In genomic region chr18:22363867-22364463, GRCh38 we compare ENCODE assay signal across 12 cellular contexts. TPM values are rescaled to one million over a fixed set of nuclear protein-coding genes. Genes with fewer than 3 reads are reported as not detected.
A peak's percentile ranks its signal among the peaks of the same experiment; 100 is the strongest.
DNase-seq lines count a peak whose midpoint lies in the region; ATAC-seq and TF ChIP-seq lines count a peak whose summit lies in the region.
"Had no signal": no experiment of that assay in that cellular context is flagged by ENCODE, and none has a peak within 500 bp of the region (broad histone marks: within the 10 kb centered on the region; RNA-seq: fewer than 3 reads in every experiment).

No MANE protein-coding gene starts in this region.

- no peak for DNase-seq in natural killer cell
- no peak for DNase-seq in natural killer cell treated with Interleukin-12 subunit alpha and Interleukin-12 subunit beta and Interleukin-15 and Interleukin-18, amount 100 ng/mL, for 72 hours (ENCODE audit: low spot score)
- no peak for DNase-seq in chondrocyte (ENCODE audit: low spot score)
- DNase-seq in left colon: no peak
- no peak for DNase-seq in AG08396 (ENCODE audit: low spot score)
- no peak for DNase-seq in HPDE6-E6E7 (ENCODE audit: extremely low spot score)
- DNase-seq: activated T-cell treated with anti-CD3 and anti-CD28 coated beads, Interleukin-2, amount 50 U/mL, for 4 hours; gastrocnemius medialis; NCI-H2227 treated with DMSO at 0.1 percent for 48 hours had no signal

- intact Hi-C loops in natural killer cell (cut with micrococcal nuclease): loop anchor here (1.0 kb wide), 1 partner anchor 126 kb away; no protein-coding TSS in a partner anchor
- intact Hi-C loops in left colon (cut with DNase I, micrococcal nuclease): no loop called here

- peak; percentile 53 to 80 (median 71) for ATAC-seq in natural killer cell
- ATAC-seq in natural killer cell treated with Interleukin-12 subunit alpha and Interleukin-12 subunit beta and Interleukin-15 and Interleukin-18, amount 100 ng/mL, for 72 hours: no peak
- peak; percentile 85 for ATAC-seq in left colon
- ATAC-seq in HG02759 (IDR thresholded peaks at IDR 0.05; ENCODE audit: unreplicated experiment): no peak
- no peak for ATAC-seq in GM21528 (IDR thresholded peaks at IDR 0.05; ENCODE audit: low FRiP score, unreplicated experiment)
- ATAC-seq: activated T-cell treated with anti-CD3 and anti-CD28 coated beads, Interleukin-2, amount 50 U/mL, for 4 hours; gastrocnemius medialis had no signal

- no peaks in the 10 kb centered on the region for H3K4me1 Mint-ChIP-seq in natural killer cell
- H3K4me1 Mint-ChIP-seq in natural killer cell treated with Interleukin-12 subunit alpha and Interleukin-12 subunit beta and Interleukin-15 and Interleukin-18, amount 100 ng/mL, for 72 hours (ENCODE audit: low read depth in 2 of 2): peaks cover 3% of the 10 kb centered on the region in 2 donors
- peaks cover 8% of the 10 kb centered on the region for H3K4me1 Mint-ChIP-seq in chondrocyte (ENCODE audit: low read depth)

- H3K27me3 Mint-ChIP-seq in natural killer cell (ENCODE audit: low read depth in 2 of 2) (peaks cover 0 to 6% of the 10 kb centered on the region in 2 donors), chondrocyte (ENCODE audit: low read depth) (no peaks in the 10 kb centered on the region)
- no peaks in the 10 kb centered on the region for H3K27me3 Mint-ChIP-seq in natural killer cell treated with Interleukin-12 subunit alpha and Interleukin-12 subunit beta and Interleukin-15 and Interleukin-18, amount 100 ng/mL, for 72 hours

- no peak overlapping the region for H3K4me3 Mint-ChIP-seq in natural killer cell
- H3K4me3 Mint-ChIP-seq in natural killer cell treated with Interleukin-12 subunit alpha and Interleukin-12 subunit beta and Interleukin-15 and Interleukin-18, amount 100 ng/mL, for 72 hours: no peak overlapping the region
- no peak overlapping the region for H3K4me3 Mint-ChIP-seq in chondrocyte (ENCODE audit: unreplicated experiment)
- H3K4me3 Mint-ChIP-seq: activated T-cell treated with anti-CD3 and anti-CD28 coated beads, Interleukin-2, amount 50 U/mL, for 4 hours had no signal

- H3K9me3 Mint-ChIP-seq in natural killer cell (no peaks in the 10 kb centered on the region), chondrocyte (ENCODE audit: low read depth) (no peaks in the 10 kb centered on the region)
- no peaks in the 10 kb centered on the region for H3K9me3 Mint-ChIP-seq in natural killer cell treated with Interleukin-12 subunit alpha and Interleukin-12 subunit beta and Interleukin-15 and Interleukin-18, amount 100 ng/mL, for 72 hours
- H3K9me3 Mint-ChIP-seq: activated T-cell treated with anti-CD3 and anti-CD28 coated beads, Interleukin-2, amount 50 U/mL, for 4 hours had no signal

- H3K36me3 Mint-ChIP-seq in natural killer cell (no peaks in the 10 kb centered on the region), chondrocyte (ENCODE audit: low read depth) (no peaks in the 10 kb centered on the region)
- H3K36me3 Mint-ChIP-seq in natural killer cell treated with Interleukin-12 subunit alpha and Interleukin-12 subunit beta and Interleukin-15 and Interleukin-18, amount 100 ng/mL, for 72 hours: no peaks in the 10 kb centered on the region

- H3K27ac Mint-ChIP-seq in natural killer cell: no peak overlapping the region
- no peak overlapping the region for H3K27ac Mint-ChIP-seq in natural killer cell treated with Interleukin-12 subunit alpha and Interleukin-12 subunit beta and Interleukin-15 and Interleukin-18, amount 100 ng/mL, for 72 hours
- no peak overlapping the region for H3K27ac Mint-ChIP-seq in chondrocyte (ENCODE audit: unreplicated experiment)

- TF ChIP-seq CTCF in natural killer cell (IDR thresholded peaks at IDR 0.05): peak; percentile 38
- peak; percentile 39 for TF ChIP-seq CTCF in chondrocyte (IDR thresholded peaks at IDR 0.05)

RNA-seq across cellular contexts. Expression of gene CTAGE1, which starts 53.8 kb away (rescaled TPM):
- total RNA-seq in natural killer cell (not detected), chondrocyte (0.12 to 0.13 TPM in 2 of 3 replicates, not detected in the other), left colon (not detected)
- not detected for total RNA-seq in natural killer cell treated with Interleukin-12 subunit alpha and Interleukin-12 subunit beta and Interleukin-15 and Interleukin-18, amount 100 ng/mL, for 72 hours
- total RNA-seq: activated T-cell treated with anti-CD3 and anti-CD28 coated beads, Interleukin-2, amount 50 U/mL, for 4 hours; gastrocnemius medialis; smooth muscle cell had no signal

Comparison
In these comparisons a context has a peak if more than half of its experiments do, and no peak if none do; other contexts are left out.
1. ATAC-seq: peak in natural killer cell (3 of 3) and left colon (single experiment); none in natural killer cell treated with Interleukin-12 subunit alpha and Interleukin-12 subunit beta and Interleukin-15 and Interleukin-18, amount 100 ng/mL, for 72 hours (0 of 2), HG02759 (single experiment) and GM21528 (single experiment).